12 cellular contexts compared by ENCODE assay signal in genomic region chr12:20624718-20625117, GRCh38.
DNase-seq lines count a peak whose midpoint lies in the region; ATAC-seq and TF ChIP-seq lines count a peak whose summit lies in the region.
"Had no signal": no experiment of that assay in that cellular context is flagged by ENCODE, and none has a peak within 500 bp of the region (broad histone marks: within the 10 kb centered on the region; RNA-seq: fewer than 3 reads in every experiment).

No MANE protein-coding gene starts in this region.

- no peak overlapping the region for H3K18ac ChIP-seq in H9 (ENCODE audit: insufficient read length, low read depth, low read length)

- no peak overlapping the region for H3K14ac ChIP-seq in H9 (ENCODE audit: insufficient read depth, low read length)

- no peaks in the 10 kb centered on the region for H3K23me2 ChIP-seq in H9 (ENCODE audit: insufficient read length, low read depth, low read length, poor library complexity, severe bottlenecking)

- peak overlapping the region in 2 of 3 experiments; percentile 29 to 41; a peak in 2 of 7 replicates for H3K27ac Mint-ChIP-seq in H9
- H3K27ac Mint-ChIP-seq in natural killer cell treated with Interleukin-12 subunit alpha and Interleukin-12 subunit beta and Interleukin-15 and Interleukin-18, amount 100 ng/mL, for 72 hours: no peak overlapping the region
- H3K27ac Mint-ChIP-seq: activated naive CD8-positive, alpha-beta T cell; CD4-positive, alpha-beta memory T cell; T-cell had no signal

- H3K27ac ChIP-seq in 22Rv1 (no peak overlapping the region), H9 (ENCODE audit: insufficient read length, low read depth, low read length) (no peak overlapping the region), hepatocyte (peak overlapping the region; percentile 9)

- H3K4me1 Mint-ChIP-seq in H9: peaks cover 24 to 30% of the 10 kb centered on the region in 2 experiments
- no peaks in the 10 kb centered on the region for H3K4me1 Mint-ChIP-seq in natural killer cell treated with Interleukin-12 subunit alpha and Interleukin-12 subunit beta and Interleukin-15 and Interleukin-18, amount 100 ng/mL, for 72 hours (ENCODE audit: low read depth in 2 of 2)
- H3K4me1 Mint-ChIP-seq: CD4-positive, alpha-beta memory T cell; T-cell had no signal

- H3K79me2 ChIP-seq in H9 (ENCODE audit: insufficient read depth, low read length) (no peaks in the 10 kb centered on the region), hepatocyte (no peaks in the 10 kb centered on the region)

- no peak overlapping the region for H3K4me3 Mint-ChIP-seq in H9
- no peak overlapping the region for H3K4me3 Mint-ChIP-seq in natural killer cell treated with Interleukin-12 subunit alpha and Interleukin-12 subunit beta and Interleukin-15 and Interleukin-18, amount 100 ng/mL, for 72 hours
- H3K4me3 Mint-ChIP-seq: activated naive CD8-positive, alpha-beta T cell; CD4-positive, alpha-beta memory T cell; T-cell had no signal

- no peak overlapping the region for H3K56ac ChIP-seq in H9 (ENCODE audit: insufficient read length, low read depth, low read length)

- no peak overlapping the region for H4K8ac ChIP-seq in H9 (replicated peaks; ENCODE audit: insufficient read length, low read depth, low read length)

- H3K9me3 ChIP-seq in H9 (ENCODE audit: control insufficient read depth, low read depth, low read length) (no peaks in the 10 kb centered on the region), hepatocyte (ENCODE audit: low read depth) (no peaks in the 10 kb centered on the region)

- no peak overlapping the region for H2BK15ac ChIP-seq in H9 (ENCODE audit: low read depth, low read length)

- no peak overlapping the region for H3K23ac ChIP-seq in H9 (ENCODE audit: insufficient read length, low read depth, low read length)

- H2AFZ ChIP-seq in H9 (ENCODE audit: low read length): no peak overlapping the region
- H2AFZ ChIP-seq in hepatocyte: no peak overlapping the region

- TF ChIP-seq CTCF in 22Rv1 (IDR thresholded peaks at IDR 0.05): peak; percentile 78
- peak; percentile 69 for TF ChIP-seq CTCF in H9 (conservative IDR thresholded peaks at IDR 0.05)
- peak; percentile 51 for TF ChIP-seq CTCF in hepatocyte (IDR thresholded peaks at IDR 0.05; ENCODE audit: poor library complexity)

- no peak overlapping the region for H3T11ph ChIP-seq in H9 (ENCODE audit: low read length)

- H3K9me2 ChIP-seq in hepatocyte (replicated peaks; ENCODE audit: insufficient read depth): no peaks in the 10 kb centered on the region

- H2BK12ac ChIP-seq in H9 (ENCODE audit: insufficient read length, low read depth, low read length): no peak overlapping the region

- peak; percentile 74 for ATAC-seq in SK-N-SH treated with all-trans-retinoic acid at 6 μM for 48 hours
- ATAC-seq in natural killer cell treated with Interleukin-12 subunit alpha and Interleukin-12 subunit beta and Interleukin-15 and Interleukin-18, amount 100 ng/mL, for 72 hours: no peak
- ATAC-seq: T-cell had no signal

- H3K9ac ChIP-seq in H9 (ENCODE audit: extremely low read depth, insufficient read length, low read length): no peak overlapping the region

- H2BK5ac ChIP-seq in H9 (ENCODE audit: insufficient read length, low read length): no peak overlapping the region

- DNase-seq in H9 (peak; percentile 67), hepatocyte (ENCODE audit: low spot score) (peak; percentile 33), GF-D8 (lab: John Stamatoyannopoulos, UW) (no peak), T-helper 1 cell (no peak), hepatic stellate cell (ENCODE audit: low spot score) (no peak)
- no peak for DNase-seq in natural killer cell treated with Interleukin-12 subunit alpha and Interleukin-12 subunit beta and Interleukin-15 and Interleukin-18, amount 100 ng/mL, for 72 hours (ENCODE audit: low spot score)
- DNase-seq: CD4-positive, alpha-beta memory T cell; stimulated activated CD4-positive, alpha-beta T cell treated with anti-CD3 and anti-CD28 coated beads, Interleukin-4, amount 100 ng/mL, for 1 hour; T-cell had no signal

- H3K79me1 ChIP-seq in H9 (ENCODE audit: insufficient read depth, low read depth, low read length, poor library complexity, severe bottlenecking): no peaks in the 10 kb centered on the region

- H3K36me3 ChIP-seq in hepatocyte (replicated peaks; ENCODE audit: insufficient read depth, low read depth): no peaks in the 10 kb centered on the region

- no peak overlapping the region for H4K5ac ChIP-seq in H9 (ENCODE audit: insufficient read length, low read depth, low read length)

- H4K91ac ChIP-seq in H9 (ENCODE audit: insufficient read length, low read depth, low read length): no peak overlapping the region

- H3K4me1 ChIP-seq in H9 (ENCODE audit: insufficient read depth, low read length): peaks cover 8% of the 10 kb centered on the region; the same call in 1 of the 2 replicates
- H3K4me1 ChIP-seq in hepatocyte (ENCODE audit: insufficient read depth): peaks cover 33% of the 10 kb centered on the region

- H2BK120ac ChIP-seq in H9 (ENCODE audit: low read depth, low read length, poor library complexity, severe bottlenecking): no peak overlapping the region

- H3K9me3 Mint-ChIP-seq in H9: no peaks in the 10 kb centered on the region
- H3K9me3 Mint-ChIP-seq in natural killer cell treated with Interleukin-12 subunit alpha and Interleukin-12 subunit beta and Interleukin-15 and Interleukin-18, amount 100 ng/mL, for 72 hours: peaks cover 3% of the 10 kb centered on the region
- H3K9me3 Mint-ChIP-seq: T-cell had no signal

- no peak overlapping the region for H2BK20ac ChIP-seq in H9 (ENCODE audit: low read depth, low read length, poor library complexity, severe bottlenecking)

- H3K36me3 Mint-ChIP-seq in H9 (ENCODE audit: insufficient read depth in 1 of 3, low read depth in 3 of 3): no peaks in the 10 kb centered on the region
- no peaks in the 10 kb centered on the region for H3K36me3 Mint-ChIP-seq in natural killer cell treated with Interleukin-12 subunit alpha and Interleukin-12 subunit beta and Interleukin-15 and Interleukin-18, amount 100 ng/mL, for 72 hours
- H3K36me3 Mint-ChIP-seq: activated naive CD8-positive, alpha-beta T cell; CD4-positive, alpha-beta memory T cell; T-cell had no signal

- H3K27me3 ChIP-seq in H9 (ENCODE audit: insufficient read depth, low read length) (no peaks in the 10 kb centered on the region), hepatocyte (no peaks in the 10 kb centered on the region)

- no CpG with 5 or more reads among the region's 5 CpGs for WGBS in H9 (ENCODE audit: extremely low coverage, insufficient read length, low lambda C conversion rate)
- WGBS in hepatocyte (ENCODE audit: low lambda C conversion rate, missing lambda C conversion rate): 71% methylated on average over 5 of the region's 5 CpGs

- no peak overlapping the region for H3K4me2 ChIP-seq in H9 (ENCODE audit: insufficient read depth, insufficient read length, low read length)
- H3K4me2 ChIP-seq in hepatocyte: no peak overlapping the region

- no peak overlapping the region for H2AK5ac ChIP-seq in H9 (ENCODE audit: insufficient read length, low read length)

- H3K4ac ChIP-seq in H9 (ENCODE audit: low read depth, low read length): no peak overlapping the region

- no peak overlapping the region for H3K4me3 ChIP-seq in hepatocyte

- H3K27me3 Mint-ChIP-seq in H9 (ENCODE audit: low read depth): no peaks in the 10 kb centered on the region
- no peaks in the 10 kb centered on the region for H3K27me3 Mint-ChIP-seq in natural killer cell treated with Interleukin-12 subunit alpha and Interleukin-12 subunit beta and Interleukin-15 and Interleukin-18, amount 100 ng/mL, for 72 hours
- H3K27me3 Mint-ChIP-seq: activated naive CD8-positive, alpha-beta T cell; CD4-positive, alpha-beta memory T cell; T-cell had no signal

- no peaks in the 10 kb centered on the region for H4K20me1 ChIP-seq in H9 (ENCODE audit: control insufficient read depth, insufficient read depth, insufficient read length)
- no peaks in the 10 kb centered on the region for H4K20me1 ChIP-seq in hepatocyte (ENCODE audit: insufficient read depth, poor library complexity, severe bottlenecking)

TF ChIP-seq in SK-N-SH treated with all-trans-retinoic acid at 6 μM for 48 hours, 23 proteins besides CTCF, POLR2A, EP300 and RAD21:
- TF ChIP-seq OSR1 (CRISPR knock-in tag; IDR thresholded peaks at IDR 0.05): no peak
- TF ChIP-seq ZFP30 (CRISPR knock-in tag; IDR thresholded peaks at IDR 0.05): no peak
- TF ChIP-seq, protein P1, sequence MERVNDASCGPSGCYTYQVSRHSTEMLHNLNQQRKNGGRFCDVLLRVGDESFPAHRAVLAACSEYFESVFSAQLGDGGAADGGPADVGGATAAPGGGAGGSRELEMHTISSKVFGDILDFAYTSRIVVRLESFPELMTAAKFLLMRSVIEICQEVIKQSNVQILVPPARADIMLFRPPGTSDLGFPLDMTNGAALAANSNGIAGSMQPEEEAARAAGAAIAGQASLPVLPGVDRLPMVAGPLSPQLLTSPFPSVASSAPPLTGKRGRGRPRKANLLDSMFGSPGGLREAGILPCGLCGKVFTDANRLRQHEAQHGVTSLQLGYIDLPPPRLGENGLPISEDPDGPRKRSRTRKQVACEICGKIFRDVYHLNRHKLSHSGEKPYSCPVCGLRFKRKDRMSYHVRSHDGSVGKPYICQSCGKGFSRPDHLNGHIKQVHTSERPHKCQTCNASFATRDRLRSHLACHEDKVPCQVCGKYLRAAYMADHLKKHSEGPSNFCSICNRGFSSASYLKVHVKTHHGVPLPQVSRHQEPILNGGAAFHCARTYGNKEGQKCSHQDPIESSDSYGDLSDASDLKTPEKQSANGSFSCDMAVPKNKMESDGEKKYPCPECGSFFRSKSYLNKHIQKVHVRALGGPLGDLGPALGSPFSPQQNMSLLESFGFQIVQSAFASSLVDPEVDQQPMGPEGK (CRISPR knock-in tag; IDR thresholded peaks at IDR 0.05; ENCODE audit: borderline replicate concordance): no peak

Comparison
In these comparisons a context has a peak if more than half of its experiments do, and no peak if none do; other contexts are left out.
1. DNase-seq: peak in H9 (single experiment) and hepatocyte (single experiment); none in natural killer cell treated with Interleukin-12 subunit alpha and Interleukin-12 subunit beta and Interleukin-15 and Interleukin-18, amount 100 ng/mL, for 72 hours (single experiment), GF-D8 (single experiment), T-helper 1 cell (0 of 5) and hepatic stellate cell (single experiment).
2. H3K27ac Mint-ChIP-seq: peak in H9 (2 of 3); none in natural killer cell treated with Interleukin-12 subunit alpha and Interleukin-12 subunit beta and Interleukin-15 and Interleukin-18, amount 100 ng/mL, for 72 hours (0 of 2).
3. Peak in every context shown above with its lines, with median percentiles within 50 percentile points of each other: CTCF ChIP-seq.